Comparison of ENCODE assay signal across 19 cellular contexts in genomic region chr20:24833592-24833991, GRCh38.
"Had no signal": no experiment of that assay in that cellular context is flagged by ENCODE, and none has a peak within 500 bp of the region (broad histone marks: within the 10 kb centered on the region; RNA-seq: fewer than 3 reads in every experiment).

No MANE protein-coding gene starts in this region.

- H3K4me2 ChIP-seq: SK-N-SH had no signal

- DNase-seq: Karpas-422, KG1, MM.1S, NCI-H1092 treated with DMSO at 0.1 percent for 48 hours, NCI-H1436, NCI-H187, NCI-H2029, NCI-H2081 treated with DMSO at 0.1 percent for 48 hours, NCI-H2171, NCI-H226, NCI-H446, NCI-H510A, NCI-H524 treated with DMSO at 0.1 percent for 48 hours, NCI-H774, SHP77, SK-N-SH, SW 1271 had no signal

- H3K9me3 ChIP-seq: SK-N-SH had no signal

- H3K27ac ChIP-seq: HL-60, RWPE1 had no signal
